23 cellular contexts compared by ENCODE assay signal in the genomic region with DNA sequence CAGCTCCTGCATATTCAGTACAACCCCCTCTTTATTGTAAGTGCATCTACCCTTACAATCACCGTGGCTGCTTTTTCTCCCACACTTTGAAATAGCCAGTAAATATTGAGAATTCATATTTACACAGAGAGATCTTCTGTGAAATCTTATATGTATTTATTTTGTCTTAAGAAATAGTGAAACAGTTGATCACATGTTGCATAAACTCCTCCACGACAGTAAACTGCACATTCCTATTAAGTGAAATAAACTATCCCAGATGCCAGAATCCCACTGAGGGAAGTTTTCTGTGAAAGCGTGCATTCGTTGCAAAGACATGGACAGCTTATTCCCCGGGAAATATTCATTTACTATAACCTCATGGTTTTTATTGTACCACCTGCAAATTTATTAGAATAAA.
"Had no signal": no experiment of that assay in that cellular context is flagged by ENCODE, and none has a peak within 500 bp of the region (broad histone marks: within the 10 kb centered on the region; RNA-seq: fewer than 3 reads in every experiment).

No MANE protein-coding gene starts in this region.

- FAIRE-seq: astrocyte, endothelial cell of umbilical vein, keratinocyte, small intestine had no signal

- H3K27me3 ChIP-seq: breast epithelium, esophagus muscularis mucosa, right atrium auricular region, upper lobe of right lung had no signal

- H3K27ac ChIP-seq: breast epithelium, esophagus muscularis mucosa, right atrium auricular region, upper lobe of right lung, VCaP had no signal

- H3K9me3 ChIP-seq: esophagus muscularis mucosa had no signal

- DNase-seq: activated CD4-positive, alpha-beta T cell treated with anti-CD3 and anti-CD28 coated beads, Interleukin-2, amount 50 U/mL, for 1 hour; activated CD4-positive, CD25-positive, alpha-beta regulatory T cell treated with anti-CD3 and anti-CD28 coated beads, Interleukin-2, amount 50 U/mL, for 72 hours; activated CD8-positive, alpha-beta memory T cell treated with anti-CD3 and anti-CD28 coated beads, Interleukin-2, amount 50 U/mL, for 4 hours; activated effector memory CD4-positive, alpha-beta T cell treated with Interleukin-2 at 50 U/mL for 16 hours; activated naive CD4-positive, alpha-beta T cell treated with anti-CD3 and anti-CD28 coated beads, Interleukin-2, amount 50 U/mL, for 16 hours; activated T-cell treated with anti-CD3 and anti-CD28 coated beads, Interleukin-2, amount 50 U/mL, for 4 hours; cortex of kidney; effector CD8-positive, alpha-beta T cell; foreskin melanocyte; glutamatergic neuron; hypothalamus; naive B cell; small intestine; stimulated activated naive B cell treated with anti-CD40 and anti-IgM and Interleukin-4, amounts not matched to agents 10 μg/mL and 1 μg/mL and 100 μg/mL, for 72 hours; upper lobe of right lung had no signal

- H3K4me1 ChIP-seq: breast epithelium, esophagus muscularis mucosa, right atrium auricular region, upper lobe of right lung had no signal

- H3K36me3 ChIP-seq: breast epithelium, esophagus muscularis mucosa, right atrium auricular region, upper lobe of right lung had no signal

- H3K4me3 ChIP-seq: breast epithelium, esophagus muscularis mucosa, right atrium auricular region, upper lobe of right lung had no signal

- ATAC-seq: activated T-cell treated with anti-CD3 and anti-CD28 coated beads, Interleukin-2, amount 50 U/mL, for 4 hours; left lobe of liver; stimulated activated naive B cell treated with anti-CD40 and anti-IgM and Interleukin-4, amounts not matched to agents 10 μg/mL and 1 μg/mL and 100 μg/mL, for 72 hours; upper lobe of right lung had no signal
